Comparison of ENCODE assay signal across 10 cellular contexts in genomic region chr10:116699049-116699782, GRCh38.
"Had no signal": no experiment of that assay in that cellular context is flagged by ENCODE, and none has a peak within 500 bp of the region (broad histone marks: within the 10 kb centered on the region; RNA-seq: fewer than 3 reads in every experiment).

No MANE protein-coding gene starts in this region.

- H3K36me3 Mint-ChIP-seq: activated CD4-positive, alpha-beta memory T cell treated with anti-CD3 and anti-CD28 coated beads for 36 hours; activated naive CD8-positive, alpha-beta T cell treated with anti-CD3 and anti-CD28 coated beads for 36 hours had no signal

- DNase-seq: activated CD4-positive, alpha-beta memory T cell treated with anti-CD3 and anti-CD28 coated beads for 36 hours; activated gamma-delta T cell treated with Interleukin-2 at 50 U/mL for 16 hours; activated naive CD8-positive, alpha-beta T cell treated with anti-CD3 and anti-CD28 coated beads for 36 hours; activated T-cell treated with anti-CD3 and anti-CD28 coated beads, Interleukin-2, amount 50 U/mL, for 48 hours; kidney; stimulated activated CD4-positive, alpha-beta T cell treated with anti-CD3 and anti-CD28 coated beads, Interleukin-2, amount 100 ng/mL, for 24 hours; stimulated activated naive CD4-positive, alpha-beta T cell had no signal

- H3K4me3 Mint-ChIP-seq: activated CD4-positive, alpha-beta memory T cell treated with anti-CD3 and anti-CD28 coated beads for 36 hours; activated naive CD8-positive, alpha-beta T cell treated with anti-CD3 and anti-CD28 coated beads for 36 hours had no signal

- H3K27me3 ChIP-seq: suprapubic skin had no signal

- H3K27ac ChIP-seq: suprapubic skin had no signal

- H3K36me3 ChIP-seq: suprapubic skin had no signal

- H3K9me3 ChIP-seq: suprapubic skin had no signal

- H3K4me1 ChIP-seq: suprapubic skin had no signal

- ATAC-seq: activated CD4-positive, CD25-positive, alpha-beta regulatory T cell treated with anti-CD3 and anti-CD28 coated beads, Interleukin-2, amount 50 U/mL, for 24 hours; sciatic nerve had no signal

- H3K9me3 Mint-ChIP-seq: activated CD4-positive, alpha-beta memory T cell treated with anti-CD3 and anti-CD28 coated beads for 36 hours; activated naive CD8-positive, alpha-beta T cell treated with anti-CD3 and anti-CD28 coated beads for 36 hours had no signal

- H3K4me1 Mint-ChIP-seq: activated naive CD8-positive, alpha-beta T cell treated with anti-CD3 and anti-CD28 coated beads for 36 hours had no signal

- H3K4me3 ChIP-seq: suprapubic skin had no signal

- H3K27ac Mint-ChIP-seq: activated CD4-positive, alpha-beta memory T cell treated with anti-CD3 and anti-CD28 coated beads for 36 hours; activated naive CD8-positive, alpha-beta T cell treated with anti-CD3 and anti-CD28 coated beads for 36 hours had no signal
